9 cellular contexts compared by ENCODE assay signal in genomic region chr2:113876503-113877387, GRCh38. TPM values are rescaled to one million over a fixed set of nuclear protein-coding genes. Genes with fewer than 3 reads are reported as not detected.
DNase-seq lines count a peak whose midpoint lies in the region; ATAC-seq, FAIRE-seq and TF ChIP-seq lines count a peak whose summit lies in the region.
"Had no signal": no experiment of that assay in that cellular context is flagged by ENCODE, and none has a peak within 500 bp of the region (broad histone marks: within the 10 kb centered on the region; RNA-seq: fewer than 3 reads in every experiment).

No MANE protein-coding gene starts in this region.

- no peaks in the 10 kb centered on the region for H4K20me1 ChIP-seq in astrocyte (ENCODE audit: insufficient read depth, low read length)

- H3K4me2 ChIP-seq in astrocyte (ENCODE audit: low read length), result no peak overlapping the region

- TF ChIP-seq CTCF in HEK293 (tag by site-specific recombination; IDR thresholded peaks at IDR 0.05) (no peak), astrocyte (IDR thresholded peaks at IDR 0.05; ENCODE audit: insufficient read depth, low read depth, low read length) (no peak), uterus (IDR thresholded peaks at IDR 0.05) (no peak)

- no peak for ATAC-seq in GM21576 (IDR thresholded peaks at IDR 0.05; ENCODE audit: unreplicated experiment)

- intact Hi-C loops in uterus (cut with DNase I; ENCODE audit: low total_unique reads), result no loop called here

- no peaks in the 10 kb centered on the region for H3K79me2 ChIP-seq in astrocyte (ENCODE audit: insufficient read depth, low read length)

- H3K27me3 Mint-ChIP-seq in astrocyte (ENCODE audit: low read depth, unreplicated experiment), result no peaks in the 10 kb centered on the region

- POLR2A ChIA-PET in HEK293 (lab: Yijun Ruan, JAX), result interaction anchor here (1.0 to 2.9 kb wide), 3 partner anchors 13 to 120 kb away, joined by 3 to 16 read pairs (median 7); partner anchors contain the start of genes ACTR3 and SLC35F5

- TF ChIP-seq POLR2A in uterus (IDR thresholded peaks at IDR 0.05), result no peak

- peak overlapping the region; percentile 66 for H3K27ac Mint-ChIP-seq in astrocyte (ENCODE audit: unreplicated experiment)

- H2AFZ ChIP-seq in astrocyte (ENCODE audit: low read depth, low read length), result no peak overlapping the region

- H3K4me3 ChIP-seq in HEK293 (ENCODE audit: low read depth, low read length) (no peak overlapping the region), astrocyte (ENCODE audit: insufficient read depth, low read depth, low read length) (no peak overlapping the region), rectal smooth muscle tissue (ENCODE audit: low read length) (peak overlapping the region; percentile 5), uterus (no peak overlapping the region)
- H3K4me3 ChIP-seq: thoracic aorta had no signal

- peaks cover 5% of the 10 kb centered on the region for H3K36me3 Mint-ChIP-seq in astrocyte (ENCODE audit: low read depth, unreplicated experiment)

- peak overlapping the region; percentile 67 for H3K27ac ChIP-seq in HEK293 (ENCODE audit: extremely low read depth, low read depth, low read length)
- no peak overlapping the region for H3K27ac ChIP-seq in astrocyte (ENCODE audit: low read depth, low read length)
- H3K27ac ChIP-seq in rectal smooth muscle tissue (ENCODE audit: low read depth, low read length), result no peak overlapping the region
- H3K27ac ChIP-seq in uterus, result no peak overlapping the region
- H3K27ac ChIP-seq: thoracic aorta had no signal

- CTCF ChIA-PET in HEK293 (lab: Yijun Ruan, JAX), result interaction anchor here (1.0 to 1.5 kb wide), 3 partner anchors 16 to 273 kb away, joined by 3 to 6 read pairs (median 5); no protein-coding TSS in a partner anchor

- peaks cover 20% of the 10 kb centered on the region for H3K4me1 Mint-ChIP-seq in astrocyte (ENCODE audit: low read depth, unreplicated experiment)

- H3K4me3 Mint-ChIP-seq in astrocyte (ENCODE audit: unreplicated experiment), result no peak overlapping the region

- H3K27me3 ChIP-seq in astrocyte (ENCODE audit: insufficient read depth, low read length), result no peaks in the 10 kb centered on the region
- H3K27me3 ChIP-seq in rectal smooth muscle tissue (ENCODE audit: control insufficient read depth, insufficient read depth, low read length), result no peaks in the 10 kb centered on the region
- H3K27me3 ChIP-seq in uterus, result no peaks in the 10 kb centered on the region

- DNase-seq in T follicular helper cell (ENCODE audit: low read depth) (peak; percentile 56), astrocyte (ENCODE audit: low read depth) (peak; percentile 58), AG08395 (ENCODE audit: low spot score) (no peak), uterus (no peak), HCEC 1CT (no peak)

- H3K4me1 ChIP-seq in HEK293 (ENCODE audit: control insufficient read depth, insufficient read depth, low read length) (peaks cover 26% of the 10 kb centered on the region), astrocyte (ENCODE audit: insufficient read depth, low read length) (peaks cover 19% of the 10 kb centered on the region), rectal smooth muscle tissue (ENCODE audit: control insufficient read depth, insufficient read depth, low read length) (no peaks in the 10 kb centered on the region), uterus (no peaks in the 10 kb centered on the region)

- no peaks in the 10 kb centered on the region for H3K9me3 Mint-ChIP-seq in astrocyte (ENCODE audit: unreplicated experiment)

- no peak overlapping the region for H3K9ac ChIP-seq in astrocyte (ENCODE audit: low read length)
- no peak overlapping the region for H3K9ac ChIP-seq in rectal smooth muscle tissue (ENCODE audit: low read length)

- H3K36me3 ChIP-seq in HEK293 (ENCODE audit: control insufficient read depth in 2 of 2, insufficient read depth in 1 of 2, low read length in 2 of 2) (no peaks in the 10 kb centered on the region), astrocyte (ENCODE audit: insufficient read depth, low read length) (no peaks in the 10 kb centered on the region), rectal smooth muscle tissue (ENCODE audit: control insufficient read depth, insufficient read depth, low read length) (no peaks in the 10 kb centered on the region), uterus (no peaks in the 10 kb centered on the region)
- H3K36me3 ChIP-seq: thoracic aorta had no signal

- no peaks in the 10 kb centered on the region for H3K9me3 ChIP-seq in HEK293 (ENCODE audit: control insufficient read depth, insufficient read depth, low read depth, low read length)
- H3K9me3 ChIP-seq in astrocyte (ENCODE audit: insufficient read depth, low read depth, low read length), result no peaks in the 10 kb centered on the region
- H3K9me3 ChIP-seq in uterus, result no peaks in the 10 kb centered on the region
- H3K9me3 ChIP-seq: thoracic aorta had no signal

- FAIRE-seq in astrocyte (lab: Jason Lieb, UNC), result no peak

TF ChIP-seq in HEK293, 187 proteins besides CTCF, POLR2A, EP300 and RAD21:
- TF ChIP-seq ZNF623 (tag by site-specific recombination; IDR thresholded peaks at IDR 0.05), result no peak
- TF ChIP-seq ZNF341 (tag by site-specific recombination; IDR thresholded peaks at IDR 0.05; ENCODE audit: low read depth), result no peak
- TF ChIP-seq SCRT2 (tag by site-specific recombination; IDR thresholded peaks at IDR 0.05), result peak; percentile 53
- TF ChIP-seq ZIC2 (tag by site-specific recombination; IDR thresholded peaks at IDR 0.05), result no peak
- 0 out of 2 replicates have a peak, but pooled peaks have one; percentile 32 for TF ChIP-seq ZXDB (tag by site-specific recombination; IDR thresholded peaks at IDR 0.05)
- no peak for TF ChIP-seq ZNF548 (tag by site-specific recombination; IDR thresholded peaks at IDR 0.05)
- no peak for TF ChIP-seq KLF1 (tag by site-specific recombination; IDR thresholded peaks at IDR 0.05)
- no peak for TF ChIP-seq GLIS1 (tag by site-specific recombination; IDR thresholded peaks at IDR 0.05)
- peak; percentile 25; the same call in 1 of the 2 replicates for TF ChIP-seq PRDM10 (tag by site-specific recombination; IDR thresholded peaks at IDR 0.05)
- TF ChIP-seq ZNF302 (tag by site-specific recombination; IDR thresholded peaks at IDR 0.05; ENCODE audit: low read depth), result no peak
- TF ChIP-seq INSM2 (tag by site-specific recombination; IDR thresholded peaks at IDR 0.05), result no peak
- TF ChIP-seq KLF10 (tag by site-specific recombination; IDR thresholded peaks at IDR 0.05), result no peak
- 0 out of 2 replicates have a peak, but pooled peaks have one; percentile 24 for TF ChIP-seq ZBTB20 (tag by site-specific recombination; IDR thresholded peaks at IDR 0.05)
- no peak for TF ChIP-seq ZNF558 (tag by site-specific recombination; IDR thresholded peaks at IDR 0.05)
- TF ChIP-seq ZNF274 (IDR thresholded peaks at IDR 0.05; ENCODE audit: low read length), result no peak
- no peak for TF ChIP-seq ZNF274 (tag by site-specific recombination; IDR thresholded peaks at IDR 0.05; ENCODE audit: borderline replicate concordance)
- no peak for TF ChIP-seq ZNF707 (tag by site-specific recombination; IDR thresholded peaks at IDR 0.05)
- no peak for TF ChIP-seq ZBTB1 (tag by site-specific recombination; IDR thresholded peaks at IDR 0.05)
- no peak for TF ChIP-seq ZNF2 (tag by site-specific recombination; IDR thresholded peaks at IDR 0.05)
- no peak for TF ChIP-seq ZNF19 (tag by site-specific recombination; IDR thresholded peaks at IDR 0.05; ENCODE audit: low read depth)
TF ChIP-seq in HEK293: peak in this region for 4.

RNA-seq across cellular contexts. Expression of gene ACTR3, which starts 13.1 kb away (rescaled TPM):
- total RNA-seq in astrocyte, result 488 and 495 TPM in 2 replicates
- 100 to 1,000 TPM in 3 of 4 donors, 10 to 100 TPM in 1; 70.0 to 179 (median 162) TPM for total RNA-seq in uterus

Comparison
In these comparisons a context has a peak if more than half of its experiments do, and no peak if none do; other contexts are left out.
1. DNase-seq: peak in T follicular helper cell (single experiment) and astrocyte (single experiment); none in AG08395 (single experiment), uterus (0 of 2) and HCEC 1CT (single experiment).